ENCODE assay signal across 1 cellular context in the genomic region with DNA sequence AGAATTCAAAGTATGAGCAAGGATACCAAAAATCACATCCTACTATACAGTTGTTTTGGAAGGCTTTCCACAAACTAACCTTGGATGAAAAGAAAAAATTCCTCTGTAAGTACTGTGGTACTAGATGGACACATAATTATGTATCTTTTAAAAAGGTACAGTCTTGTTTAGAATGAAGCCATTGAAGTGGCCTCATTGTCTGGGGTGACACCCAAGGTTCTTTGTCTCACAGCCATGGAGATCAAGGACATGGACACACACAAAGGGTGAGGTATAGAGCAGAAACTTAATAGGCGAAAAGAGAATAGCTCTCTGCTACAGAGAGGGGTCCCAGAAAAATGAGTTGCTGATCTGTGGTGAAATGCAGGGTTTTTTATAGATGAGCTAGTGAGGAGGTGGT.
TF ChIP-seq lines count a peak whose summit lies in the region.

No MANE protein-coding gene starts in this region.

TF ChIP-seq in WTC11, 78 proteins besides CTCF, POLR2A, EP300 and RAD21 (continued from another document):
- TF ChIP-seq, protein P1, sequence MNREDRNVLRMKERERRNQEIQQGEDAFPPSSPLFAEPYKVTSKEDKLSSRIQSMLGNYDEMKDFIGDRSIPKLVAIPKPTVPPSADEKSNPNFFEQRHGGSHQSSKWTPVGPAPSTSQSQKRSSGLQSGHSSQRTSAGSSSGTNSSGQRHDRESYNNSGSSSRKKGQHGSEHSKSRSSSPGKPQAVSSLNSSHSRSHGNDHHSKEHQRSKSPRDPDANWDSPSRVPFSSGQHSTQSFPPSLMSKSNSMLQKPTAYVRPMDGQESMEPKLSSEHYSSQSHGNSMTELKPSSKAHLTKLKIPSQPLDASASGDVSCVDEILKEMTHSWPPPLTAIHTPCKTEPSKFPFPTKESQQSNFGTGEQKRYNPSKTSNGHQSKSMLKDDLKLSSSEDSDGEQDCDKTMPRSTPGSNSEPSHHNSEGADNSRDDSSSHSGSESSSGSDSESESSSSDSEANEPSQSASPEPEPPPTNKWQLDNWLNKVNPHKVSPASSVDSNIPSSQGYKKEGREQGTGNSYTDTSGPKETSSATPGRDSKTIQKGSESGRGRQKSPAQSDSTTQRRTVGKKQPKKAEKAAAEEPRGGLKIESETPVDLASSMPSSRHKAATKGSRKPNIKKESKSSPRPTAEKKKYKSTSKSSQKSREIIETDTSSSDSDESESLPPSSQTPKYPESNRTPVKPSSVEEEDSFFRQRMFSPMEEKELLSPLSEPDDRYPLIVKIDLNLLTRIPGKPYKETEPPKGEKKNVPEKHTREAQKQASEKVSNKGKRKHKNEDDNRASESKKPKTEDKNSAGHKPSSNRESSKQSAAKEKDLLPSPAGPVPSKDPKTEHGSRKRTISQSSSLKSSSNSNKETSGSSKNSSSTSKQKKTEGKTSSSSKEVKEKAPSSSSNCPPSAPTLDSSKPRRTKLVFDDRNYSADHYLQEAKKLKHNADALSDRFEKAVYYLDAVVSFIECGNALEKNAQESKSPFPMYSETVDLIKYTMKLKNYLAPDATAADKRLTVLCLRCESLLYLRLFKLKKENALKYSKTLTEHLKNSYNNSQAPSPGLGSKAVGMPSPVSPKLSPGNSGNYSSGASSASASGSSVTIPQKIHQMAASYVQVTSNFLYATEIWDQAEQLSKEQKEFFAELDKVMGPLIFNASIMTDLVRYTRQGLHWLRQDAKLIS (CRISPR knock-in tag; IDR thresholded peaks at IDR 0.05; ENCODE audit: borderline replicate concordance): no peak
- TF ChIP-seq KAT7 (CRISPR knock-in tag; IDR thresholded peaks at IDR 0.05; ENCODE audit: borderline replicate concordance) (no peak), ZNF317 (CRISPR knock-in tag; IDR thresholded peaks at IDR 0.05; ENCODE audit: borderline replicate concordance, low read depth) (no peak), ZNF263 (CRISPR knock-in tag; IDR thresholded peaks at IDR 0.05; ENCODE audit: low read depth) (no peak), TCF7 (CRISPR knock-in tag; IDR thresholded peaks at IDR 0.05; ENCODE audit: low read depth) (no peak), RORB (CRISPR knock-in tag; IDR thresholded peaks at IDR 0.05) (no peak)
TF ChIP-seq in WTC11: peak in this region for 0.
